23 cellular contexts compared by ENCODE assay signal in the genomic region with DNA sequence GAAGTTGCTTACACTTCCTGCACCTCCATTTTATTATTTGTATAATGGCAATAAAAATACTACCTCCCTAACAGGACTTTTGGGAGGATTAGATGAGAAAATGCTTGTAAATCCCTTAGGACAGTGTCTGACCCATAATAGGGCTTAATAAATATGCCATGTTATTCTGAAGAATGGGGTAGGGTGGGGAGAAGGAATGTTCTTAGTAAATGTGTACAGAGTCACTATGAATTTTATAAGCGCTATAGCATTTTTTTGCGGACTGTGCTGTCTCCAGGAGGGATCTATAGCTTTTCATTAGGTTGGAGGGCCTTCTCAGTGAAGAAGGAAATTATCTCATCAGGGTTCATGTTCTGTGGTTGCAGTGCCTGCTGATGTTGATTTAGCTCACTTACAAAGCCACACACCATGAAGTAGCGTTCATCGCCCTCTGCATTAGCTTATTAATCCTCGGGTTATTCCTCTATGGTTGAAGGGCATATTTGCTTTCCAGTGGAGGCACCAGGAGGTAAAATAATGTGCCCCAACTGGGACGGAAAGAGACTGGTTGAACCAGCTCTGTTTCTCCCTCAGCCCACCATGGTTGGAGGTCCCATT.
DNase-seq lines count a peak whose midpoint lies in the region; ATAC-seq and TF ChIP-seq lines count a peak whose summit lies in the region.
"Had no signal": no experiment of that assay in that cellular context is flagged by ENCODE, and none has a peak within 500 bp of the region (broad histone marks: within the 10 kb centered on the region; RNA-seq: fewer than 3 reads in every experiment).

No MANE protein-coding gene starts in this region.

- H3K27ac ChIP-seq in CD4-positive, alpha-beta T cell (ENCODE audit: low read depth, low read length): no peak overlapping the region
- H3K27ac ChIP-seq: esophagus squamous epithelium, prostate gland, upper lobe of right lung had no signal

- ATAC-seq in CD4-positive, alpha-beta T cell (ENCODE audit: poor library complexity): no peak
- ATAC-seq in activated CD4-positive, CD25-positive, alpha-beta regulatory T cell treated with anti-CD3 and anti-CD28 coated beads, Interleukin-2, amount 50 U/mL, for 24 hours: no peak
- ATAC-seq in HG03095 (IDR thresholded peaks at IDR 0.05; ENCODE audit: unreplicated experiment): no peak
- ATAC-seq in GM21576 (IDR thresholded peaks at IDR 0.05; ENCODE audit: unreplicated experiment): no peak
- ATAC-seq: HCT116; left lobe of liver; Right ventricle myocardium inferior; stimulated activated naive CD8-positive, alpha-beta T cell treated with anti-CD3 and anti-CD28 coated beads, Interleukin-15, amount 100 ng/mL, for 72 hours; upper lobe of right lung had no signal

- POLR2A ChIA-PET in CD4-positive, alpha-beta T cell (lab: Charles Lee): interaction anchor here (0.5 kb wide), 1 partner anchor 21 kb away, joined by 3 read pairs; no protein-coding TSS in a partner anchor

- no peaks in the 10 kb centered on the region for H3K36me3 Mint-ChIP-seq in CD4-positive, alpha-beta T cell (ENCODE audit: low read depth)

- no peak overlapping the region for H3K4me3 Mint-ChIP-seq in CD4-positive, alpha-beta T cell
- H3K4me3 Mint-ChIP-seq: nephron progenitor cell; stimulated activated naive CD8-positive, alpha-beta T cell treated with anti-CD3 and anti-CD28 coated beads, Interleukin-15, amount 100 ng/mL, for 72 hours had no signal

- H3K4me3 ChIP-seq in astrocyte of the spinal cord (ENCODE audit: low read depth, low read length): no peak overlapping the region
- H3K4me3 ChIP-seq: esophagus squamous epithelium, prostate gland, upper lobe of right lung had no signal

- H3K27me3 Mint-ChIP-seq in CD4-positive, alpha-beta T cell: no peaks in the 10 kb centered on the region

- DNase-seq in NCI-H82 (lab: John Stamatoyannopoulos, UW) (peak; percentile 54), NCI-H82 treated with DMSO at 0.1 percent for 48 hours (lab: John Stamatoyannopoulos, UW; ENCODE audit: unreplicated experiment) (no peak), NCI-H345 treated with DMSO at 0.1 percent for 48 hours (lab: John Stamatoyannopoulos, UW; ENCODE audit: unreplicated experiment) (peak; percentile 30), astrocyte of the spinal cord (ENCODE audit: low read depth, low spot score) (peak; percentile 43)
- no peak for DNase-seq in CD4-positive, alpha-beta T cell
- DNase-seq: 8988T; activated gamma-delta T cell treated with Interleukin-2 at 50 U/mL for 16 hours; BE2C; central memory CD4-positive, alpha-beta T cell; esophagus squamous epithelium; midbrain; MV-4-11; nephron progenitor cell; stimulated activated CD4-positive, alpha-beta T cell treated with anti-CD3 and anti-CD28 coated beads, Interleukin-2, amount 100 ng/mL, for 48 hours; stimulated activated naive CD8-positive, alpha-beta T cell treated with anti-CD3 and anti-CD28 coated beads, Interleukin-15, amount 100 ng/mL, for 72 hours; upper lobe of right lung had no signal

- no peak overlapping the region for H3K27ac Mint-ChIP-seq in CD4-positive, alpha-beta T cell
- H3K27ac Mint-ChIP-seq: nephron progenitor cell; stimulated activated naive CD8-positive, alpha-beta T cell treated with anti-CD3 and anti-CD28 coated beads, Interleukin-15, amount 100 ng/mL, for 72 hours had no signal

- TF ChIP-seq CTCF in astrocyte of the spinal cord (IDR thresholded peaks at IDR 0.05; ENCODE audit: low read depth, low read length): no peak
- TF ChIP-seq CTCF in CD4-positive, alpha-beta T cell (IDR thresholded peaks at IDR 0.05): no peak

- H3K27me3 ChIP-seq in CD4-positive, alpha-beta T cell (ENCODE audit: control insufficient read depth, insufficient read depth, low read length): no peaks in the 10 kb centered on the region
- H3K27me3 ChIP-seq: BE2C, esophagus squamous epithelium, upper lobe of right lung had no signal

- intact Hi-C loops in CD4-positive, alpha-beta T cell (cut with DNase I, micrococcal nuclease): no loop called here

- H3K9me3 Mint-ChIP-seq in CD4-positive, alpha-beta T cell: peaks cover 2% of the 10 kb centered on the region
- H3K9me3 Mint-ChIP-seq: stimulated activated naive CD8-positive, alpha-beta T cell treated with anti-CD3 and anti-CD28 coated beads, Interleukin-15, amount 100 ng/mL, for 72 hours had no signal

- no peaks in the 10 kb centered on the region for H3K4me1 Mint-ChIP-seq in CD4-positive, alpha-beta T cell (ENCODE audit: low read depth)
- H3K4me1 Mint-ChIP-seq: stimulated activated naive CD8-positive, alpha-beta T cell treated with anti-CD3 and anti-CD28 coated beads, Interleukin-15, amount 100 ng/mL, for 72 hours had no signal

- in situ Hi-C loops in astrocyte of the spinal cord (cut with HindIII; ENCODE audit: low sequenced_read_pairs): no loop called here

- CTCF ChIA-PET in CD4-positive, alpha-beta T cell (lab: Charles Lee): interaction anchor here (1.3 kb wide), 1 partner anchor 12 kb away, joined by 4 read pairs; no protein-coding TSS in a partner anchor

- H3K9me3 ChIP-seq in CD4-positive, alpha-beta T cell (ENCODE audit: control insufficient read depth, low read length): no peaks in the 10 kb centered on the region
- H3K9me3 ChIP-seq: BE2C, esophagus squamous epithelium, prostate gland, upper lobe of right lung had no signal

Comparison
In these comparisons a context has a peak if more than half of its experiments do, and no peak if none do; other contexts are left out.
1. DNase-seq: peak in NCI-H82 (single experiment), NCI-H345 treated with DMSO at 0.1 percent for 48 hours (single experiment) and astrocyte of the spinal cord (single experiment); none in NCI-H82 treated with DMSO at 0.1 percent for 48 hours (single experiment) and CD4-positive, alpha-beta T cell (0 of 10).